ENCODE assay signal across 8 cellular contexts in genomic region chr19:38647966-38648788, GRCh38. TPM values are rescaled to one million over a fixed set of nuclear protein-coding genes. Genes with fewer than 3 reads are reported as not detected.
DNase-seq lines count a peak whose midpoint lies in the region; ATAC-seq and TF ChIP-seq lines count a peak whose summit lies in the region.

No MANE protein-coding gene starts in this region.

- H3K4me1 ChIP-seq in PC-9 (replicated peaks; ENCODE audit: insufficient read depth) (peaks cover 31% of the 10 kb centered on the region), trophoblast cell (ENCODE audit: control insufficient read depth in 1 of 2, insufficient read depth in 2 of 2, low read length in 2 of 2) (peaks cover 21 to 24% of the 10 kb centered on the region in 2 experiments)

- intact Hi-C loops in PC-9 (cut with micrococcal nuclease; ENCODE audit: unreplicated experiment), result loop anchor here (1.0 to 2.0 kb wide), 2 partner anchors 11 to 19 kb away; no protein-coding TSS in a partner anchor

- H3K79me1 ChIP-seq in trophoblast cell (ENCODE audit: low read length), result peaks cover 36% of the 10 kb centered on the region

- peak overlapping the region; percentile 98 for H2AK5ac ChIP-seq in trophoblast cell (ENCODE audit: low read length)

- H3K4ac ChIP-seq in trophoblast cell (ENCODE audit: low read depth, low read length), result peak overlapping the region; percentile 100

- no peaks in the 10 kb centered on the region for H3K9me2 ChIP-seq in PC-9 (ENCODE audit: insufficient read depth)

- BruUV-seq in PC-9 (replicated peaks; lab: Mats Ljungman, UMichigan), result no TSS peak

- peak overlapping the region; percentile 42 for H2BK12ac ChIP-seq in trophoblast cell (ENCODE audit: low read length)

- peak overlapping the region; percentile 99 for H3K27ac ChIP-seq in PC-9
- peak overlapping the region; percentile 79 for H3K27ac ChIP-seq in trophoblast cell (ENCODE audit: low read depth, low read length)

- H4K12ac ChIP-seq in trophoblast cell (ENCODE audit: low read depth, low read length), result peak overlapping the region; percentile 12

- H3K36me3 ChIP-seq in PC-9 (ENCODE audit: low read depth) (peaks cover 7% of the 10 kb centered on the region; the same call in 1 of the 2 replicates), trophoblast cell (ENCODE audit: control insufficient read depth in 1 of 2, insufficient read depth in 2 of 2, low read length in 2 of 2) (no peaks in the 10 kb centered on the region)

- H2AFZ ChIP-seq in PC-9 (no peak overlapping the region), trophoblast cell (ENCODE audit: insufficient read depth, low read length, poor library complexity) (peak overlapping the region; percentile 48)

- peak overlapping the region; percentile 69 for H4K8ac ChIP-seq in trophoblast cell (ENCODE audit: low read depth, low read length)

- H2BK120ac ChIP-seq in trophoblast cell (ENCODE audit: insufficient read depth, low read length, poor library complexity), result peak overlapping the region; percentile 79

- H3K18ac ChIP-seq in trophoblast cell (ENCODE audit: low read length), result peak overlapping the region; percentile 92

- CTCF ChIA-PET in PC-9 (lab: Charles Lee), result no interaction called here

- H3K4me2 ChIP-seq in PC-9 (peak overlapping the region; percentile 89), trophoblast cell (ENCODE audit: low read length) (peak overlapping the region; percentile 84)

- peaks cover 57% of the 10 kb centered on the region for H3K79me2 ChIP-seq in PC-9 (ENCODE audit: low read depth)
- H3K79me2 ChIP-seq in trophoblast cell (ENCODE audit: control insufficient read depth, insufficient read depth, low read length, poor library complexity), result peaks cover 47% of the 10 kb centered on the region

- ATAC-seq in GM18870 (IDR thresholded peaks at IDR 0.05; ENCODE audit: unreplicated experiment) (no peak), left lobe of liver (no peak), HG03460 (IDR thresholded peaks at IDR 0.05; ENCODE audit: unreplicated experiment) (no peak)

- peak overlapping the region; percentile 96 for H3K14ac ChIP-seq in trophoblast cell (ENCODE audit: low read length)

- TF ChIP-seq CTCF in PC-9 (conservative IDR thresholded peaks at IDR 0.05) (no peak), epithelial cell of esophagus (IDR thresholded peaks at IDR 0.05; ENCODE audit: insufficient read depth, low read depth, low read length, missing control alignments) (no peak)

- H3K9me3 ChIP-seq in PC-9 (ENCODE audit: insufficient read depth, low read depth) (no peaks in the 10 kb centered on the region), trophoblast cell (ENCODE audit: insufficient read depth, low read depth, low read length) (peaks cover 1% of the 10 kb centered on the region)

- POLR2A ChIA-PET in PC-9 (lab: Charles Lee; ENCODE audit: unreplicated experiment), result interaction anchor here (0.5 to 2.0 kb wide), 10 partner anchors 10 to 183 kb away, joined by 4 to 32 read pairs (median 5); partner anchors contain the start of gene ECH1

- peak overlapping the region; percentile 88 for H3K4me3 ChIP-seq in GM08714 (ENCODE audit: low read length)
- peak overlapping the region; percentile 100 for H3K4me3 ChIP-seq in PC-9
- peak overlapping the region; percentile 100 for H3K4me3 ChIP-seq in epithelial cell of esophagus (ENCODE audit: low read length)
- peak overlapping the region; percentile 100 for H3K4me3 ChIP-seq in trophoblast cell (ENCODE audit: low read depth, low read length)

- no peak overlapping the region for H3K23ac ChIP-seq in trophoblast cell (ENCODE audit: low read length)

- DNase-seq in PC-9 (no peak), epithelial cell of esophagus (ENCODE audit: low read depth) (no peak), trophoblast cell (no peak), left lobe of liver (ENCODE audit: low spot score) (no peak), LoVo (ENCODE audit: low spot score) (no peak)

- WGBS in trophoblast cell (ENCODE audit: extremely low coverage, insufficient coverage, insufficient read length), result 100% methylated on average over 2 of the region's 20 CpGs

- peak overlapping the region; percentile 92 for H2BK5ac ChIP-seq in trophoblast cell (ENCODE audit: low read depth, low read length, poor library complexity)

- peaks cover 51% of the 10 kb centered on the region for H3F3A ChIP-seq in PC-9 (ENCODE audit: insufficient read depth, low read depth)

- no peaks in the 10 kb centered on the region for H3K27me3 ChIP-seq in PC-9 (ENCODE audit: insufficient read depth, low read depth)
- no peaks in the 10 kb centered on the region for H3K27me3 ChIP-seq in trophoblast cell (ENCODE audit: insufficient read depth, low read length)

- H3K9ac ChIP-seq in trophoblast cell (ENCODE audit: low read length), result peak overlapping the region; percentile 100

- peak overlapping the region; percentile 89 for H4K91ac ChIP-seq in trophoblast cell (ENCODE audit: low read depth, low read length)

- H4K20me1 ChIP-seq in PC-9 (ENCODE audit: insufficient read depth), result peaks cover 31% of the 10 kb centered on the region

RNA-seq across cellular contexts. Expression of gene ACTN4, which starts 0.7 kb away (rescaled TPM):
- 1,066 and 1,233 TPM in 2 replicates for total RNA-seq in PC-9 (2021)
- 442 and 468 TPM in 2 replicates for polyA plus RNA-seq in trophoblast cell (2013)
- total RNA-seq in left lobe of liver, result 156 TPM

RNA-seq across cellular contexts. Expression of gene EIF3K, which starts 29.2 kb away (rescaled TPM):
- total RNA-seq in PC-9 (2021) (230 and 292 TPM in 2 replicates), left lobe of liver (106 TPM)
- polyA plus RNA-seq in trophoblast cell (2013), result 205 and 214 TPM in 2 replicates

RNA-seq across cellular contexts. Expression of gene MAP4K1, which starts 30.4 kb away (rescaled TPM):
- total RNA-seq in PC-9 (2021) (3.5 and 6.8 TPM in 2 replicates), left lobe of liver (3.5 TPM)
- polyA plus RNA-seq in trophoblast cell (2013), result 0.56 and 0.72 TPM in 2 replicates
